In the genomic region with DNA sequence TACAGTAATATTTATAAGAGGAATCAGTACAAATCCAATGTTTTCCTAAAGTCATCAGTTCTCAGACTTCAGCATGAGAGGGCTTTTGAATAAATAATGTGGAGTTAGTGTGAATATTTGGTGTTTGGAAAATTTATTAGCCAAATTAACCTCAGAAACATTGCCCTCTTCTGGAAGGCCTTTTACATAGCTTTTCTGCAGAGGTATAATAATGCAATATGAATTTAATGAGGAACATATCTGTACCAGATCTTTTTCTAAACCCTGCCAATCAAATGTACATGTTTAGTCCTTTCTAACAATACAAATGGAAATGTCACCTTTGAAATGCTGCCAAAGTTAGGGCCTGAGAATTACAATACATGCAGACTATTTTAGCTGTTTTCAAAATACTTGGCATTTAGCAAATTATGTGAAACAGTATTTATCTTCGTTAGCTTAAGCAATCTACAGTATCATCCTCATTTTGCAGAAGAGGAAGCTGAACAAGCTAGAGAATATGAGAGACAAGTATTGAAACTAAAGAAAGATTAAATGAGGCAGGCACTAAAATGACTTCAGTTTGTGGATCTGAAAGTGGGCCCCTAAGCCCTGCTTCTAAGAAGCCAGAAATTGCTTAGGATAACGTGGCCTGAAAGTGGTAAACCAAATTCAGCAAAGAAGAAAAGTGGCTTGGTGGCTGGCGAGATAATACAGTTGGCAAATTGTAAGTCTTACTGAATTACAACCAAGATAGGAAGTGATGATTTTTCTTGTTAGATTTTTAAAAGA, we compare ENCODE assay signal across 1 cellular context.
TF ChIP-seq lines count a peak whose summit lies in the region.

No MANE protein-coding gene starts in this region.

TF ChIP-seq in HCT116, 20 proteins besides CTCF, POLR2A, EP300 and RAD21:
- no peak for TF ChIP-seq EGR1 (IDR thresholded peaks at IDR 0.05; ENCODE audit: low read depth)
- TF ChIP-seq, protein P1, sequence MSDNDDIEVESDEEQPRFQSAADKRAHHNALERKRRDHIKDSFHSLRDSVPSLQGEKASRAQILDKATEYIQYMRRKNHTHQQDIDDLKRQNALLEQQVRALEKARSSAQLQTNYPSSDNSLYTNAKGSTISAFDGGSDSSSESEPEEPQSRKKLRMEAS (IDR thresholded peaks at IDR 0.05): no peak
- no peak for TF ChIP-seq ELF1 (IDR thresholded peaks at IDR 0.05; ENCODE audit: borderline replicate concordance, low read depth)
- TF ChIP-seq, protein P2, sequence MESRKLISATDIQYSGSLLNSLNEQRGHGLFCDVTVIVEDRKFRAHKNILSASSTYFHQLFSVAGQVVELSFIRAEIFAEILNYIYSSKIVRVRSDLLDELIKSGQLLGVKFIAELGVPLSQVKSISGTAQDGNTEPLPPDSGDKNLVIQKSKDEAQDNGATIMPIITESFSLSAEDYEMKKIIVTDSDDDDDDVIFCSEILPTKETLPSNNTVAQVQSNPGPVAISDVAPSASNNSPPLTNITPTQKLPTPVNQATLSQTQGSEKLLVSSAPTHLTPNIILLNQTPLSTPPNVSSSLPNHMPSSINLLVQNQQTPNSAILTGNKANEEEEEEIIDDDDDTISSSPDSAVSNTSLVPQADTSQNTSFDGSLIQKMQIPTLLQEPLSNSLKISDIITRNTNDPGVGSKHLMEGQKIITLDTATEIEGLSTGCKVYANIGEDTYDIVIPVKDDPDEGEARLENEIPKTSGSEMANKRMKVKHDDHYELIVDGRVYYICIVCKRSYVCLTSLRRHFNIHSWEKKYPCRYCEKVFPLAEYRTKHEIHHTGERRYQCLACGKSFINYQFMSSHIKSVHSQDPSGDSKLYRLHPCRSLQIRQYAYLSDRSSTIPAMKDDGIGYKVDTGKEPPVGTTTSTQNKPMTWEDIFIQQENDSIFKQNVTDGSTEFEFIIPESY (IDR thresholded peaks at IDR 0.05; ENCODE audit: extremely low read depth, insufficient replicate concordance, low read length): no peak
- TF ChIP-seq ZFX (IDR thresholded peaks at IDR 0.05): no peak
- no peak for TF ChIP-seq ZNF274 (IDR thresholded peaks at IDR 0.05; ENCODE audit: low read depth, low read length)
- no peak for TF ChIP-seq EZH2 (IDR thresholded peaks at IDR 0.05)
- no peak for TF ChIP-seq FOSL1 (IDR thresholded peaks at IDR 0.05; ENCODE audit: low read depth)
